Comparison of ENCODE assay signal across 13 cellular contexts in genomic region chr6:41373367-41373918, GRCh38. TPM values are rescaled to one million over a fixed set of nuclear protein-coding genes. Genes with fewer than 3 reads are reported as not detected.
A peak's percentile ranks its signal among the peaks of the same experiment; 100 is the strongest.
DNase-seq lines count a peak whose midpoint lies in the region; ATAC-seq and TF ChIP-seq lines count a peak whose summit lies in the region.
"Had no signal": no experiment of that assay in that cellular context is flagged by ENCODE, and none has a peak within 500 bp of the region (broad histone marks: within the 10 kb centered on the region; RNA-seq: fewer than 3 reads in every experiment).

No MANE protein-coding gene starts in this region.

- no peaks in the 10 kb centered on the region for H3K9me3 Mint-ChIP-seq in activated T-cell treated with anti-CD3 and anti-CD28 coated beads, Interleukin-2, amount 50 U/mL, for 24 hours
- no peaks in the 10 kb centered on the region for H3K9me3 Mint-ChIP-seq in stimulated activated naive B cell treated with anti-CD40 and anti-IgM and Interleukin-4, amounts not matched to agents 10 μg/mL and 1 μg/mL and 100 μg/mL, for 72 hours

- H4K20me1 ChIP-seq in hepatocyte (ENCODE audit: insufficient read depth, poor library complexity, severe bottlenecking), result no peaks in the 10 kb centered on the region

- H3K4me3 ChIP-seq in SJSA1, result peak overlapping the region; percentile 33
- H3K4me3 ChIP-seq in hepatocyte, result no peak overlapping the region

- H3K27me3 ChIP-seq in SJSA1 (replicated peaks), result 0 out of 2 replicates have a peak, but pooled peaks cover 5% of the 10 kb centered on the region
- H3K27me3 ChIP-seq in hepatocyte, result peaks cover 86% of the 10 kb centered on the region

- H2AFZ ChIP-seq in hepatocyte, result no peak overlapping the region

- peaks cover 94% of the 10 kb centered on the region for H3K27me3 Mint-ChIP-seq in activated T-cell treated with anti-CD3 and anti-CD28 coated beads, Interleukin-2, amount 50 U/mL, for 24 hours
- H3K27me3 Mint-ChIP-seq in stimulated activated naive B cell treated with anti-CD40 and anti-IgM and Interleukin-4, amounts not matched to agents 10 μg/mL and 1 μg/mL and 100 μg/mL, for 72 hours, result peaks cover 77 to 94% of the 10 kb centered on the region in 2 donors

- no peak for ATAC-seq in stimulated activated naive B cell treated with anti-CD40 and anti-IgM and Interleukin-4, amounts not matched to agents 10 μg/mL and 1 μg/mL and 100 μg/mL, for 72 hours (replicated peaks)
- ATAC-seq in GM19328 (IDR thresholded peaks at IDR 0.05; ENCODE audit: unreplicated experiment) (no peak), GM21723 (IDR thresholded peaks at IDR 0.05; ENCODE audit: unreplicated experiment) (no peak)

- no peak for TF ChIP-seq CTCF in hepatocyte (IDR thresholded peaks at IDR 0.05; ENCODE audit: poor library complexity)

- H3K36me3 ChIP-seq in SJSA1, result no peaks in the 10 kb centered on the region
- H3K36me3 ChIP-seq in hepatocyte (replicated peaks; ENCODE audit: insufficient read depth, low read depth), result no peaks in the 10 kb centered on the region
- H3K36me3 ChIP-seq: colonic mucosa had no signal

- peaks cover 40% of the 10 kb centered on the region for H3K4me1 ChIP-seq in SJSA1 (replicated peaks)
- H3K4me1 ChIP-seq in hepatocyte (ENCODE audit: insufficient read depth), result peaks cover 49% of the 10 kb centered on the region
- H3K4me1 ChIP-seq: foreskin keratinocyte had no signal

- no peaks in the 10 kb centered on the region for H3K36me3 Mint-ChIP-seq in activated T-cell treated with anti-CD3 and anti-CD28 coated beads, Interleukin-2, amount 50 U/mL, for 24 hours (ENCODE audit: low read depth)
- H3K36me3 Mint-ChIP-seq in stimulated activated naive B cell treated with anti-CD40 and anti-IgM and Interleukin-4, amounts not matched to agents 10 μg/mL and 1 μg/mL and 100 μg/mL, for 72 hours, result peaks cover 0 to 2% of the 10 kb centered on the region in 2 donors

- no peak overlapping the region for H3K27ac Mint-ChIP-seq in activated T-cell treated with anti-CD3 and anti-CD28 coated beads, Interleukin-2, amount 50 U/mL, for 24 hours
- H3K27ac Mint-ChIP-seq in stimulated activated naive B cell treated with anti-CD40 and anti-IgM and Interleukin-4, amounts not matched to agents 10 μg/mL and 1 μg/mL and 100 μg/mL, for 72 hours, result peak overlapping the region; percentile 63

- no peak overlapping the region for H3K27ac ChIP-seq in SJSA1
- no peak overlapping the region for H3K27ac ChIP-seq in hepatocyte
- H3K27ac ChIP-seq: colonic mucosa, foreskin keratinocyte had no signal

- no peak for DNase-seq in activated T-cell treated with anti-CD3 and anti-CD28 coated beads, Interleukin-2, amount 50 U/mL, for 24 hours
- no peak for DNase-seq in activated T-cell treated with anti-CD3 and anti-CD28 coated beads for 4 hours
- DNase-seq in SJSA1 (ENCODE audit: low read depth in 1 of 2, low spot score in 2 of 2), result no peak
- DNase-seq in hepatocyte (ENCODE audit: low spot score), result no peak
- no peak for DNase-seq in stimulated activated naive B cell treated with anti-CD40 and anti-IgM and Interleukin-4, amounts not matched to agents 10 μg/mL and 1 μg/mL and 100 μg/mL, for 72 hours
- no peak for DNase-seq in SK-N-DZ (ENCODE audit: low spot score)
- DNase-seq: colonic mucosa had no signal

- H3K4me1 Mint-ChIP-seq in activated T-cell treated with anti-CD3 and anti-CD28 coated beads, Interleukin-2, amount 50 U/mL, for 24 hours (ENCODE audit: low read depth), result peaks cover 33% of the 10 kb centered on the region
- H3K4me1 Mint-ChIP-seq in stimulated activated naive B cell treated with anti-CD40 and anti-IgM and Interleukin-4, amounts not matched to agents 10 μg/mL and 1 μg/mL and 100 μg/mL, for 72 hours, result peaks cover 41 to 59% of the 10 kb centered on the region in 2 donors

- peak overlapping the region; percentile 92 for H3K4me2 ChIP-seq in hepatocyte

- no peaks in the 10 kb centered on the region for H3K9me2 ChIP-seq in hepatocyte (replicated peaks; ENCODE audit: insufficient read depth)

- no peaks in the 10 kb centered on the region for H3K79me2 ChIP-seq in hepatocyte

- H3K4me3 Mint-ChIP-seq in activated T-cell treated with anti-CD3 and anti-CD28 coated beads, Interleukin-2, amount 50 U/mL, for 24 hours, result peak overlapping the region; percentile 17
- H3K4me3 Mint-ChIP-seq in stimulated activated naive B cell treated with anti-CD40 and anti-IgM and Interleukin-4, amounts not matched to agents 10 μg/mL and 1 μg/mL and 100 μg/mL, for 72 hours, result peak overlapping the region; percentile 78

- H3K9me3 ChIP-seq in SJSA1 (replicated peaks), result no peaks in the 10 kb centered on the region
- H3K9me3 ChIP-seq in hepatocyte (ENCODE audit: low read depth), result no peaks in the 10 kb centered on the region
- H3K9me3 ChIP-seq: colonic mucosa had no signal

- 6% methylated on average over 40 of the region's 44 CpGs for WGBS in hepatocyte (ENCODE audit: low lambda C conversion rate, missing lambda C conversion rate)

RNA-seq across cellular contexts. Expression of gene NCR2, which starts 38.0 kb away (rescaled TPM):
- not detected in 2 replicates for total RNA-seq in SJSA1 (2014; rRNA removed; shearing (Covaris generic))
- not detected in 2 replicates for total RNA-seq in hepatocyte
- not detected in 2 replicates for polyA plus RNA-seq in hepatocyte
- polyA plus RNA-seq in SK-N-DZ (2014; cell fraction: cytosol; rRNA removed), result not detected in 2 replicates
- polyA plus RNA-seq in SK-N-DZ (2014; cell fraction: nucleus; rRNA removed), result not detected in 2 replicates
- total RNA-seq: colonic mucosa; foreskin keratinocyte; H4; lung microvascular endothelial cell; T-helper 2 cell treated with Interferon-gamma antibody and Interleukin-4, amounts not matched to agents 100 ng/mL and 5 ng/mL, for 36 hours had no signal
- polyA plus RNA-seq: foreskin keratinocyte had no signal
